In the genomic region with DNA sequence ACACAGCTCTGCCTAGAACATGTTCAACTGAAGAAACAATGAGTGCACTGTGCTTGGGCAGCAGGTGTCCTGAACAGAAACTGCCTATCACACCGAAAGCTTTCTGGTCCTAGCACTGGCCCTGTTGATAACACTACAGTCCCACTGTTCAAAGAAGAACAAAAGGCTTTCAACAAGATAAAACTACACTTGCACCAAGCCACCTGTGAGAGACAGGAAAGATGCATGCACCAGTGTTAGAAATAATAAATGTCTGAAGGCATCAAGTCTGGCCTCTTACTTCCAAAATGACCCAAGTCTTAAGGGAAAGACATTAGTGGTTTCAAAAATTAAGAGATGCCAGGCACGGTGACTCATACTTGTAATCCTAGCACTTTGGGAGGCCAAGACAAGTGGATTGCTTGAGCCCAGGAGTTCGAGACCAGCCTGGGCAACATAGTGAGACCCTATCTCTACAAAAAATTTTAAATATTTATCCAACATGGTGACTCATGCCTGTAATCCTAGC, we compare ENCODE assay signal across 11 cellular contexts.
DNase-seq lines count a peak whose midpoint lies in the region; ATAC-seq, FAIRE-seq and TF ChIP-seq lines count a peak whose summit lies in the region.
"Had no signal": no experiment of that assay in that cellular context is flagged by ENCODE, and none has a peak within 500 bp of the region (broad histone marks: within the 10 kb centered on the region; RNA-seq: fewer than 3 reads in every experiment).

No MANE protein-coding gene starts in this region.

- no peak for TF ChIP-seq CTCF in mucosa of descending colon (IDR thresholded peaks at IDR 0.05)
- no peak for TF ChIP-seq CTCF in CD8-positive, alpha-beta T cell (IDR thresholded peaks at IDR 0.05)

- H3K9me3 Mint-ChIP-seq in CD8-positive, alpha-beta T cell = no peaks in the 10 kb centered on the region

- no peak overlapping the region for H3K27ac Mint-ChIP-seq in CD8-positive, alpha-beta T cell

- H3K27me3 ChIP-seq in HUES6 (ENCODE audit: control insufficient read depth, insufficient read depth, low read length) = no peaks in the 10 kb centered on the region
- no peaks in the 10 kb centered on the region for H3K27me3 ChIP-seq in CD8-positive, alpha-beta T cell (ENCODE audit: insufficient read depth, low read length)

- H3K27ac ChIP-seq in HUES6 (ENCODE audit: low read depth, low read length) (peak overlapping the region; percentile 42; the same call in 1 of the 2 replicates), caudate nucleus (ENCODE audit: low read depth, low read length) (peak overlapping the region; percentile 90)
- no peak overlapping the region for H3K27ac ChIP-seq in CD8-positive, alpha-beta T cell (ENCODE audit: low read depth, low read length)
- H3K27ac ChIP-seq: C4-2B had no signal

- FAIRE-seq in A204.1 (lab: Jason Lieb, UNC) = peak; percentile 94

- H3K9ac ChIP-seq in HUES6 (ENCODE audit: low read length) = no peak overlapping the region

- H3K4me3 Mint-ChIP-seq in CD8-positive, alpha-beta T cell = no peak overlapping the region

- peaks cover 26% of the 10 kb centered on the region for H3K4me1 ChIP-seq in HUES6 (ENCODE audit: control insufficient read depth, insufficient read depth, low read length)
- H3K4me1 ChIP-seq in mucosa of descending colon (ENCODE audit: low read depth) = no peaks in the 10 kb centered on the region
- no peaks in the 10 kb centered on the region for H3K4me1 ChIP-seq in CD8-positive, alpha-beta T cell (ENCODE audit: insufficient read depth, low read length)

- intact Hi-C loops in mucosa of descending colon (cut with DNase I, micrococcal nuclease) = no loop called here
- intact Hi-C loops in CD8-positive, alpha-beta T cell (cut with DNase I, micrococcal nuclease) = no loop called here

- H3K9me3 ChIP-seq in HUES6 (ENCODE audit: control insufficient read depth, insufficient read depth, low read depth, low read length) (no peaks in the 10 kb centered on the region), mucosa of descending colon (no peaks in the 10 kb centered on the region)
- H3K9me3 ChIP-seq in CD8-positive, alpha-beta T cell (ENCODE audit: low read length) = no peaks in the 10 kb centered on the region

- no peaks in the 10 kb centered on the region for H3K4me1 Mint-ChIP-seq in CD8-positive, alpha-beta T cell (ENCODE audit: low read depth)

- DNase-seq in caudate nucleus (lab: John Stamatoyannopoulos, UW) = peak in 19 of 61 donors; percentile 2 to 56 (median 25)
- DNase-seq in mucosa of descending colon = no peak
- no peak for DNase-seq in GOT3 (lab: John Stamatoyannopoulos, UW)
- no peak for DNase-seq in CD8-positive, alpha-beta T cell
- no peak for DNase-seq in activated CD4-positive, CD25-positive, alpha-beta regulatory T cell (lab: John Stamatoyannopoulos, UW)
- DNase-seq: cerebellar nuclear complex, NCI-H510A treated with DMSO at 0.1 percent for 48 hours had no signal

- POLR2A ChIA-PET in CD8-positive, alpha-beta T cell (lab: Charles Lee) = no interaction called here

- ATAC-seq in mucosa of descending colon (peak; percentile 75), GM19324 (IDR thresholded peaks at IDR 0.05; ENCODE audit: low FRiP score, unreplicated experiment) (no peak)
- ATAC-seq in CD8-positive, alpha-beta T cell = no peak

- H3K36me3 ChIP-seq in HUES6 (ENCODE audit: control insufficient read depth, insufficient read depth, low read length) (no peaks in the 10 kb centered on the region; the same call in 1 of the 2 replicates), mucosa of descending colon (ENCODE audit: low read depth) (no peaks in the 10 kb centered on the region)
- H3K36me3 ChIP-seq in CD8-positive, alpha-beta T cell (ENCODE audit: insufficient read depth, low read length) = no peaks in the 10 kb centered on the region

- CTCF ChIA-PET in CD8-positive, alpha-beta T cell (lab: Charles Lee) = no interaction called here

- peaks cover 6% of the 10 kb centered on the region for H3K27me3 Mint-ChIP-seq in CD8-positive, alpha-beta T cell (ENCODE audit: low read depth)

- H3K36me3 Mint-ChIP-seq in CD8-positive, alpha-beta T cell = no peaks in the 10 kb centered on the region

- H3K4me3 ChIP-seq in HUES6 (ENCODE audit: low read depth, low read length) (no peak overlapping the region), mucosa of descending colon (no peak overlapping the region)
- no peak overlapping the region for H3K4me3 ChIP-seq in CD8-positive, alpha-beta T cell (ENCODE audit: low read depth, low read length)
